Comparison of ENCODE assay signal across 8 cellular contexts in genomic region chr18:2917255-2918047, GRCh38.
DNase-seq lines count a peak whose midpoint lies in the region; ATAC-seq and TF ChIP-seq lines count a peak whose summit lies in the region.

No MANE protein-coding gene starts in this region.

- TF ChIP-seq CTCF in C4-2B (conservative IDR thresholded peaks at IDR 0.05) (no peak), ascending aorta (IDR thresholded peaks at IDR 0.05) (no peak), natural killer cell (IDR thresholded peaks at IDR 0.05) (no peak)

- H3K27ac ChIP-seq in C4-2B (peak overlapping the region; percentile 78), ascending aorta (peak overlapping the region; percentile 22 to 40)
- H3K27ac ChIP-seq in effector memory CD4-positive, alpha-beta T cell (ENCODE audit: insufficient read depth, low read length, poor library complexity, severe bottlenecking) = no peak overlapping the region

- H3K27me3 Mint-ChIP-seq in natural killer cell (ENCODE audit: low read depth in 2 of 2) = no peaks in the 10 kb centered on the region

- H3K9me3 Mint-ChIP-seq in natural killer cell = no peaks in the 10 kb centered on the region

- H3K4me3 Mint-ChIP-seq in natural killer cell = no peak overlapping the region

- peaks cover 0 to 5% of the 10 kb centered on the region in 2 donors for H3K4me1 ChIP-seq in ascending aorta
- H3K4me1 ChIP-seq in effector memory CD4-positive, alpha-beta T cell (ENCODE audit: control insufficient read depth, insufficient read depth, low read length, poor library complexity, severe bottlenecking) = no peaks in the 10 kb centered on the region

- no peaks in the 10 kb centered on the region for H3K9me3 ChIP-seq in ascending aorta
- no peaks in the 10 kb centered on the region for H3K9me3 ChIP-seq in effector memory CD4-positive, alpha-beta T cell (ENCODE audit: control insufficient read depth, low read length)

- H3K4me3 ChIP-seq in ascending aorta = no peak overlapping the region
- H3K4me3 ChIP-seq in effector memory CD4-positive, alpha-beta T cell (ENCODE audit: insufficient read depth, low read depth, low read length, poor library complexity, severe bottlenecking) = no peak overlapping the region

- H3K4me1 Mint-ChIP-seq in natural killer cell = peaks cover 16 to 20% of the 10 kb centered on the region in 2 donors

- peaks cover 53 to 77% of the 10 kb centered on the region in 2 donors for H3K36me3 ChIP-seq in ascending aorta
- H3K36me3 ChIP-seq in effector memory CD4-positive, alpha-beta T cell (ENCODE audit: control insufficient read depth, insufficient read depth, low read length) = peaks cover 82% of the 10 kb centered on the region

- H3K27ac Mint-ChIP-seq in natural killer cell = peak overlapping the region; percentile 78 to 80

- ATAC-seq in GM21447 (IDR thresholded peaks at IDR 0.05; ENCODE audit: unreplicated experiment) (peak; percentile 49), natural killer cell (no peak), HG03196 (IDR thresholded peaks at IDR 0.05; ENCODE audit: unreplicated experiment) (no peak)

- H3K36me3 Mint-ChIP-seq in natural killer cell = peaks cover 24% of the 10 kb centered on the region

- intact Hi-C loops in ascending aorta (cut with DNase I) = no loop called here
- intact Hi-C loops in natural killer cell (cut with micrococcal nuclease) = no loop called here

- H3K27me3 ChIP-seq in ascending aorta = no peaks in the 10 kb centered on the region
- H3K27me3 ChIP-seq in effector memory CD4-positive, alpha-beta T cell (replicated peaks; ENCODE audit: control insufficient read depth, insufficient read depth, low read length, poor library complexity, severe bottlenecking) = no peaks in the 10 kb centered on the region

- DNase-seq in ascending aorta (ENCODE audit: low spot score in 2 of 2) (no peak), natural killer cell (no peak), NCI-H187 (lab: John Stamatoyannopoulos, UW) (no peak)
- no peak for DNase-seq in activated CD4-positive, CD25-positive, alpha-beta regulatory T cell treated with anti-CD3 and anti-CD28 coated beads, Interleukin-2, amount 50 U/mL, for 72 hours
- no peak for DNase-seq in effector memory CD4-positive, alpha-beta T cell
